ENCODE assay signal across 28 cellular contexts in the genomic region with DNA sequence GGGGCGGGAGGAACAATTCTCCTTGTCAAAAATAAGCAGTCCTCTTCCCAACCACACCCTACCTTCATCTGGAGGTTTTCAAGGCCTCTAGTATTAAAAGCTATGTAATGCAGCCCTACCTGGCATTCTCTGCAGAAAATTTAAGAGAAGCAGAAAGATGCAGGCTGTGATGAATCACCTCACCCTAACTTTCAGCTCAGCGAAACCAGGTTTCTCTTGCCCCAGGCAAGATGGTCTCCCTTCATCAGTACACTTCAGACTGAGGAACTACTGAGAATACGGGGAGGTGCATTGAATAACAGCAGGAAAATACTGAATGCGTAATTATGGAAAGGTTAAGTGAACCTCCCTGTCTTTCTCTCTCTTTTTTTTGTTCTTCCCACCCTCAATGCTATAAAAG.
"Had no signal": no experiment of that assay in that cellular context is flagged by ENCODE, and none has a peak within 500 bp of the region (broad histone marks: within the 10 kb centered on the region; RNA-seq: fewer than 3 reads in every experiment).

No MANE protein-coding gene starts in this region.

- H3K9me3 Mint-ChIP-seq: effector memory CD8-positive, alpha-beta T cell; immature natural killer cell; naive thymus-derived CD4-positive, alpha-beta T cell; nephron; stimulated activated memory B cell treated with anti-CD40 and anti-IgM and Interleukin-4, amounts not matched to agents 10 μg/mL and 1 μg/mL and 100 μg/mL, for 72 hours; type B pancreatic cell had no signal

- FAIRE-seq: kidney had no signal

- H3K36me3 ChIP-seq: esophagus muscularis mucosa, ovary, spleen, tibial artery had no signal

- H3K4me3 Mint-ChIP-seq: effector memory CD8-positive, alpha-beta T cell; immature natural killer cell; naive thymus-derived CD4-positive, alpha-beta T cell; nephron; stimulated activated memory B cell treated with anti-CD40 and anti-IgM and Interleukin-4, amounts not matched to agents 10 μg/mL and 1 μg/mL and 100 μg/mL, for 72 hours; type B pancreatic cell had no signal

- H3K9me3 ChIP-seq: esophagus muscularis mucosa, ovary, psoas muscle, spleen, testis, tibial artery had no signal

- DNase-seq: cerebellar nuclear complex; cortex of kidney; effector memory CD8-positive, alpha-beta T cell; foreskin melanocyte; hypothalamus; immature natural killer cell; kidney; mesenchymal stem cell; midbrain; naive thymus-derived CD4-positive, alpha-beta T cell; nucleus accumbens; ovary; posterior cingulate gyrus; psoas muscle; right cardiac atrium; spleen; stimulated activated CD4-positive, alpha-beta T cell treated with anti-CD3 and anti-CD28 coated beads, Interleukin-4, amount 100 ng/mL, for 4 hours; stimulated activated naive CD8-positive, alpha-beta T cell treated with anti-CD3 and anti-CD28 coated beads, Interleukin-15, Interleukin-2, amounts not matched to agents 100 U/mL and 50 U/mL, for 24 hours; substantia nigra; testis; tibial artery had no signal

- H3K27ac ChIP-seq: esophagus muscularis mucosa, ovary, psoas muscle, skin epidermis, spleen, testis, tibial artery had no signal

- ATAC-seq: effector memory CD8-positive, alpha-beta T cell; left lobe of liver; naive thymus-derived CD4-positive, alpha-beta T cell; psoas muscle; right cardiac atrium; stimulated activated memory B cell treated with anti-CD40 and anti-IgM and Interleukin-4, amounts not matched to agents 10 μg/mL and 1 μg/mL and 100 μg/mL, for 72 hours; stimulated activated naive CD8-positive, alpha-beta T cell treated with anti-CD3 and anti-CD28 coated beads, Interleukin-15, Interleukin-2, amounts not matched to agents 100 U/mL and 50 U/mL, for 24 hours had no signal

- H3K4me3 ChIP-seq: esophagus muscularis mucosa, lung, ovary, psoas muscle, skin epidermis, spleen, testis, tibial artery had no signal

- H3K27me3 ChIP-seq: esophagus muscularis mucosa, ovary, testis, tibial artery had no signal

- H3K4me1 ChIP-seq: psoas muscle, testis had no signal

- H3K36me3 Mint-ChIP-seq: immature natural killer cell; naive thymus-derived CD4-positive, alpha-beta T cell; stimulated activated memory B cell treated with anti-CD40 and anti-IgM and Interleukin-4, amounts not matched to agents 10 μg/mL and 1 μg/mL and 100 μg/mL, for 72 hours; type B pancreatic cell had no signal

- H3K27ac Mint-ChIP-seq: effector memory CD8-positive, alpha-beta T cell; immature natural killer cell; naive thymus-derived CD4-positive, alpha-beta T cell; nephron; stimulated activated memory B cell treated with anti-CD40 and anti-IgM and Interleukin-4, amounts not matched to agents 10 μg/mL and 1 μg/mL and 100 μg/mL, for 72 hours; type B pancreatic cell had no signal
